In genomic region chr16:85663891-85664321, GRCh38 we compare ENCODE assay signal across 14 cellular contexts. TPM values are rescaled to one million over a fixed set of nuclear protein-coding genes. Genes with fewer than 3 reads are reported as not detected.
A peak's percentile ranks its signal among the peaks of the same experiment; 100 is the strongest.
DNase-seq lines count a peak whose midpoint lies in the region; ATAC-seq and TF ChIP-seq lines count a peak whose summit lies in the region.
"Had no signal": no experiment of that assay in that cellular context is flagged by ENCODE, and none has a peak within 500 bp of the region (broad histone marks: within the 10 kb centered on the region; RNA-seq: fewer than 3 reads in every experiment).

No MANE protein-coding gene starts in this region.

- H4K5ac ChIP-seq in IMR-90 (ENCODE audit: low read depth, low read length), result no peak overlapping the region

- no peak overlapping the region for H2BK15ac ChIP-seq in IMR-90 (ENCODE audit: low read depth, low read length)

- no peak overlapping the region for H2AK9ac ChIP-seq in IMR-90 (replicated peaks; ENCODE audit: low read depth, low read length, poor library complexity)

- H3K36me3 Mint-ChIP-seq in neural crest cell (ENCODE audit: low read depth), result peaks cover 25% of the 10 kb centered on the region

- no peak overlapping the region for H3K14ac ChIP-seq in IMR-90 (replicated peaks; ENCODE audit: low read depth, low read length)

- H2AFZ ChIP-seq in IMR-90 (replicated peaks; ENCODE audit: low read length, poor library complexity), result no peak overlapping the region

- POLR2A ChIA-PET in IMR-90 (lab: Charles Lee; ENCODE audit: unreplicated experiment), result no interaction called here

- no peak overlapping the region for H3K4me2 ChIP-seq in IMR-90 (ENCODE audit: low read depth, low read length)

- CTCF ChIA-PET in IMR-90 (lab: Yijun Ruan, JAX), result no interaction called here

- peak; percentile 28 for DNase-seq in IMR-90
- DNase-seq in SHP77 (lab: John Stamatoyannopoulos, UW), result peak; percentile 84 to 87
- no peak for DNase-seq in neural crest cell (ENCODE audit: low read depth, low spot score)
- DNase-seq in activated CD4-positive, alpha-beta T cell treated with anti-CD3 and anti-CD28 coated beads for 48 hours, result no peak
- no peak for DNase-seq in HPDE6-E6E7 (ENCODE audit: extremely low spot score)
- DNase-seq: activated effector memory CD4-positive, alpha-beta T cell treated with Interleukin-2 at 50 U/mL for 16 hours; immature natural killer cell; NCI-H82; occipital lobe; T-cell had no signal

- no peak overlapping the region for H2AK5ac ChIP-seq in IMR-90 (ENCODE audit: low read depth, low read length)

- no peak overlapping the region for H3K4ac ChIP-seq in IMR-90 (ENCODE audit: low read depth, low read length)

- no peaks in the 10 kb centered on the region for H3K9me3 Mint-ChIP-seq in neural crest cell
- H3K9me3 Mint-ChIP-seq: immature natural killer cell, T-cell had no signal

- no peaks in the 10 kb centered on the region for H3K9me3 ChIP-seq in IMR-90 (ENCODE audit: control insufficient read depth, insufficient read depth, low read length)

- no peak overlapping the region for H2BK120ac ChIP-seq in IMR-90 (ENCODE audit: low read depth, low read length)

- peaks cover 15% of the 10 kb centered on the region for H3K27me3 Mint-ChIP-seq in neural crest cell (ENCODE audit: low read depth)
- H3K27me3 Mint-ChIP-seq: T-cell had no signal

- H2BK20ac ChIP-seq in IMR-90 (ENCODE audit: low read depth, low read length), result no peak overlapping the region

- no peak overlapping the region for H4K8ac ChIP-seq in IMR-90 (ENCODE audit: low read depth in 2 of 2, low read length in 2 of 2)

- peak overlapping the region; percentile 81 for H3K27ac Mint-ChIP-seq in neural crest cell (ENCODE audit: unreplicated experiment)
- H3K27ac Mint-ChIP-seq: T-cell had no signal

- no peak overlapping the region for H2BK5ac ChIP-seq in IMR-90 (ENCODE audit: low read depth, low read length, poor library complexity, severe bottlenecking)

- WGBS in IMR-90 (ENCODE audit: extremely low coverage in 2 of 2, insufficient read length in 1 of 2), 2 experiments, result 61% methylated on average over 9 of the region's 12 CpGs; no CpG with 5 or more reads in 1 of the 2 experiments

- H3K18ac ChIP-seq in IMR-90 (ENCODE audit: low read depth, low read length), result no peak overlapping the region

- dilution Hi-C loops in IMR-90 (cut with HindIII; ENCODE audit: low sequenced_read_pairs, unreplicated experiment), result no loop called here

- no peak overlapping the region for H3K4me3 ChIP-seq in IMR-90 (ENCODE audit: insufficient read depth, low read depth, low read length)

- no peaks in the 10 kb centered on the region for H3K27me3 ChIP-seq in IMR-90 (ENCODE audit: control insufficient read depth, insufficient read depth, low read length)

- H3K27ac ChIP-seq in 22Rv1, result 0 out of 2 replicates have a peak overlapping the region, but pooled peaks have one; percentile 8
- no peak overlapping the region for H3K27ac ChIP-seq in IMR-90 (ENCODE audit: insufficient read depth, low read length)

- BruUV-seq in IMR-90 (replicated peaks; lab: Mats Ljungman, UMichigan), result no TSS peak

- ATAC-seq in IMR-90 (ENCODE audit: low read depth), result no peak
- no peak for ATAC-seq in HG03469 (IDR thresholded peaks at IDR 0.05; ENCODE audit: unreplicated experiment)
- ATAC-seq in GM19328 (IDR thresholded peaks at IDR 0.05; ENCODE audit: unreplicated experiment), result no peak
- ATAC-seq: HCT116, T-cell had no signal

- no peak for TF ChIP-seq RAD21 in IMR-90 (IDR thresholded peaks at IDR 0.05; ENCODE audit: low read length)

- H3K9me1 ChIP-seq in IMR-90 (ENCODE audit: insufficient read depth, low read length), result peaks cover 3% of the 10 kb centered on the region; the same call in 1 of the 2 replicates

- no peak overlapping the region for H3K56ac ChIP-seq in IMR-90 (ENCODE audit: extremely low read depth, insufficient read depth, low read length)

- intact Hi-C loops in IMR-90 (cut with micrococcal nuclease), result no loop called here

- H3K9ac ChIP-seq in IMR-90 (ENCODE audit: low read depth, low read length), result no peak overlapping the region

- peaks cover 79% of the 10 kb centered on the region for H3K36me3 ChIP-seq in IMR-90 (ENCODE audit: control insufficient read depth, insufficient read depth, low read length)

- H3K4me1 ChIP-seq in IMR-90 (ENCODE audit: control insufficient read depth, insufficient read depth, low read length), result no peaks in the 10 kb centered on the region

- TF ChIP-seq CTCF in 22Rv1 (IDR thresholded peaks at IDR 0.05), result no peak
- TF ChIP-seq CTCF in IMR-90 (conservative IDR thresholded peaks at IDR 0.05; ENCODE audit: low read depth, low read length), result no peak
- TF ChIP-seq CTCF in neural crest cell (conservative IDR thresholded peaks at IDR 0.05), result no peak

- H3K4me1 Mint-ChIP-seq in neural crest cell, result peaks cover 30% of the 10 kb centered on the region

- no peak overlapping the region for H3K4me3 Mint-ChIP-seq in neural crest cell
- H3K4me3 Mint-ChIP-seq: immature natural killer cell, T-cell had no signal

- H4K91ac ChIP-seq in IMR-90 (ENCODE audit: insufficient read depth, low read depth, low read length), result no peak overlapping the region

- H4K20me1 ChIP-seq in IMR-90 (ENCODE audit: insufficient read depth, low read length), result peaks cover 9% of the 10 kb centered on the region; the same call in 1 of the 2 replicates

- no peak overlapping the region for H3K23ac ChIP-seq in IMR-90 (ENCODE audit: low read depth, low read length)

- TF ChIP-seq POLR2A in IMR-90 (IDR thresholded peaks at IDR 0.05; ENCODE audit: low read depth, low read length), result no peak

- H3K79me1 ChIP-seq in IMR-90 (ENCODE audit: low read depth in 1 of 2, low read length in 2 of 2), result peaks cover 0 to 12% of the 10 kb centered on the region in 2 experiments; a peak in 1 of 4 replicates

- in situ Hi-C loops in IMR-90 (cut with MboI; ENCODE audit: low sequenced_read_pairs), result no loop called here

TF ChIP-seq in IMR-90, 13 proteins besides CTCF, POLR2A, EP300 and RAD21:
- TF ChIP-seq RCOR1 (IDR thresholded peaks at IDR 0.05; ENCODE audit: insufficient replicate concordance, low read length) (no peak), USF2 (IDR thresholded peaks at IDR 0.05; ENCODE audit: low read depth, low read length) (no peak), CHD1 (IDR thresholded peaks at IDR 0.05; ENCODE audit: low read depth, low read length) (no peak), MXI1 (IDR thresholded peaks at IDR 0.05; ENCODE audit: borderline replicate concordance, low read depth, low read length) (no peak), SMC3 (IDR thresholded peaks at IDR 0.05; ENCODE audit: low read depth, low read length) (no peak), MAZ (IDR thresholded peaks at IDR 0.05; ENCODE audit: borderline replicate concordance, low read depth, low read length) (no peak), NFE2L2 (IDR thresholded peaks at IDR 0.05; ENCODE audit: low read depth, low read length) (no peak), CEBPB (IDR thresholded peaks at IDR 0.05; ENCODE audit: low read depth, low read length) (no peak), MAFK (IDR thresholded peaks at IDR 0.05; ENCODE audit: low read depth, low read length) (no peak)

RNA-seq across cellular contexts. Expression of gene GINS2, which starts 24.8 kb away (rescaled TPM):
- total RNA-seq in IMR-90 (2012; rRNA removed), result 12.8 and 13.4 TPM in 2 replicates
- 11.3 and 12.0 TPM in 2 replicates for polyA plus RNA-seq in IMR-90 (2012; rRNA removed)
- 4.0 and 9.5 TPM in 2 replicates for polyA plus RNA-seq in IMR-90 (2012; cell fraction: cytosol; rRNA removed)
- 1.7 and 3.6 TPM in 2 replicates for polyA plus RNA-seq in IMR-90 (2012; cell fraction: nucleus; rRNA removed; ENCODE audit: low replicate concordance)
- total RNA-seq in neural crest cell, result 74.0 and 82.2 TPM in 2 replicates

RNA-seq across cellular contexts. Expression of gene GSE1, which starts 50.8 kb away (rescaled TPM):
- 9.4 and 14.9 TPM in 2 replicates for total RNA-seq in IMR-90 (2012; rRNA removed)
- 25.5 and 30.8 TPM in 2 replicates for polyA plus RNA-seq in IMR-90 (2012; rRNA removed)
- 17.0 and 25.6 TPM in 2 replicates for polyA plus RNA-seq in IMR-90 (2012; cell fraction: cytosol; rRNA removed)
- polyA plus RNA-seq in IMR-90 (2012; cell fraction: nucleus; rRNA removed; ENCODE audit: low replicate concordance), result 79.5 and 93.9 TPM in 2 replicates
- total RNA-seq in neural crest cell, result 26.7 and 27.3 TPM in 2 replicates

Comparison
In these comparisons a context has a peak if more than half of its experiments do, and no peak if none do; other contexts are left out.
1. DNase-seq: peak in IMR-90 (single experiment) and SHP77 (2 of 2); none in neural crest cell (single experiment), activated CD4-positive, alpha-beta T cell treated with anti-CD3 and anti-CD28 coated beads for 48 hours (single experiment) and HPDE6-E6E7 (single experiment).